Comparison of ENCODE assay signal across 7 cellular contexts in genomic region chr15:41115088-41115651, GRCh38. TPM values are rescaled to one million over a fixed set of nuclear protein-coding genes. Genes with fewer than 3 reads are reported as not detected.
A peak's percentile ranks its signal among the peaks of the same experiment; 100 is the strongest.
DNase-seq lines count a peak whose midpoint lies in the region; ATAC-seq, FAIRE-seq and TF ChIP-seq lines count a peak whose summit lies in the region.

No MANE protein-coding gene starts in this region.

- CTCF ChIA-PET in HEK293T (lab: Yijun Ruan, JAX) = no interaction called here

- 1 to 2% methylated on average over 10 to 11 of the region's 11 CpGs for WGBS in ectodermal cell, 2 experiments

- H3K9me3 ChIP-seq in ectodermal cell (ENCODE audit: control insufficient read depth, low read length) = no peaks in the 10 kb centered on the region
- H3K9me3 ChIP-seq in muscle layer of duodenum (ENCODE audit: control insufficient read depth in 1 of 2, low read length in 2 of 2) = no peaks in the 10 kb centered on the region

- H3K4me3 ChIP-seq in ectodermal cell (ENCODE audit: insufficient read depth, low read depth, low read length) (peak overlapping the region; percentile 99), muscle layer of duodenum (ENCODE audit: low read depth in 1 of 2, low read length in 2 of 2) (peak overlapping the region; percentile 67 to 75)

- POLR2A ChIA-PET in HEK293T (lab: Yijun Ruan, JAX) = interaction anchor here (0.9 to 1.6 kb wide), 5 partner anchors 11 to 217 kb away, joined by 3 to 21 read pairs (median 3); partner anchors contain the start of genes NUSAP1 and OIP5

- FAIRE-seq in RCC 7860 (lab: Jason Lieb, UNC) = no peak

- ATAC-seq in GM21786 (IDR thresholded peaks at IDR 0.05; ENCODE audit: unreplicated experiment) (no peak), HG02884 (IDR thresholded peaks at IDR 0.05; ENCODE audit: unreplicated experiment) (no peak)

- H3K27me3 ChIP-seq in ectodermal cell (ENCODE audit: control insufficient read depth, insufficient read depth, low read length, poor library complexity, severe bottlenecking) (no peaks in the 10 kb centered on the region), muscle layer of duodenum (ENCODE audit: low read depth, low read length) (no peaks in the 10 kb centered on the region)

- peak overlapping the region; percentile 97 for H3K27ac ChIP-seq in ectodermal cell (ENCODE audit: insufficient read depth, low read depth, low read length, poor library complexity, severe bottlenecking)
- H3K27ac ChIP-seq in muscle layer of duodenum (ENCODE audit: low read length) = peak overlapping the region; percentile 97

- no peaks in the 10 kb centered on the region for H3K36me3 ChIP-seq in ectodermal cell (ENCODE audit: control insufficient read depth, insufficient read depth, low read length)
- peaks cover 0 to 8% of the 10 kb centered on the region in 2 donors for H3K36me3 ChIP-seq in muscle layer of duodenum (ENCODE audit: control insufficient read depth in 1 of 2, insufficient read depth in 2 of 2, low read length in 2 of 2)

- peak; percentile 40 for DNase-seq in GM03348 (ENCODE audit: low spot score)
- DNase-seq in HEK293T (ENCODE audit: extremely low spot score) = peak; percentile 18
- DNase-seq in RCC 7860 (ENCODE audit: low spot score) = peak; percentile 41

- H3K4me1 ChIP-seq in ectodermal cell (ENCODE audit: control insufficient read depth, insufficient read depth, low read length) (peaks cover 5% of the 10 kb centered on the region), muscle layer of duodenum (ENCODE audit: control insufficient read depth in 1 of 2, insufficient read depth in 2 of 2, low read length in 2 of 2) (peaks cover 0 to 7% of the 10 kb centered on the region in 2 donors)

TF ChIP-seq in HEK293T, 16 proteins besides CTCF, POLR2A, EP300 and RAD21:
- TF ChIP-seq L3MBTL2 (conservative IDR thresholded peaks at IDR 0.05) (no peak), NFRKB (IDR thresholded peaks at IDR 0.05) (no peak), HDGF (IDR thresholded peaks at IDR 0.05; ENCODE audit: borderline replicate concordance) (no peak), SP1 (IDR thresholded peaks at IDR 0.05) (no peak), BHLHE40 (IDR thresholded peaks at IDR 0.05; ENCODE audit: borderline replicate concordance) (no peak), ZNF384 (IDR thresholded peaks at IDR 0.05) (no peak), TARDBP (IDR thresholded peaks at IDR 0.05) (no peak), PKNOX1 (IDR thresholded peaks at IDR 0.05) (no peak), CTBP1 (IDR thresholded peaks at IDR 0.05; ENCODE audit: borderline replicate concordance) (no peak), FOXM1 (IDR thresholded peaks at IDR 0.05; ENCODE audit: borderline replicate concordance) (no peak)

RNA-seq across cellular contexts. Expression of gene INO80, which starts 0.9 kb away (rescaled TPM):
- polyA plus RNA-seq in ectodermal cell (2013, experiment 1 of 4) = 12.0 TPM
- polyA plus RNA-seq in ectodermal cell (2013, experiment 2 of 4) = 15.2 TPM
- 10.9 TPM for polyA plus RNA-seq in ectodermal cell (2013, experiment 3 of 4)
- 12.4 TPM for polyA plus RNA-seq in ectodermal cell (2013, experiment 4 of 4)
